1 cellular context compared by ENCODE assay signal in the genomic region with DNA sequence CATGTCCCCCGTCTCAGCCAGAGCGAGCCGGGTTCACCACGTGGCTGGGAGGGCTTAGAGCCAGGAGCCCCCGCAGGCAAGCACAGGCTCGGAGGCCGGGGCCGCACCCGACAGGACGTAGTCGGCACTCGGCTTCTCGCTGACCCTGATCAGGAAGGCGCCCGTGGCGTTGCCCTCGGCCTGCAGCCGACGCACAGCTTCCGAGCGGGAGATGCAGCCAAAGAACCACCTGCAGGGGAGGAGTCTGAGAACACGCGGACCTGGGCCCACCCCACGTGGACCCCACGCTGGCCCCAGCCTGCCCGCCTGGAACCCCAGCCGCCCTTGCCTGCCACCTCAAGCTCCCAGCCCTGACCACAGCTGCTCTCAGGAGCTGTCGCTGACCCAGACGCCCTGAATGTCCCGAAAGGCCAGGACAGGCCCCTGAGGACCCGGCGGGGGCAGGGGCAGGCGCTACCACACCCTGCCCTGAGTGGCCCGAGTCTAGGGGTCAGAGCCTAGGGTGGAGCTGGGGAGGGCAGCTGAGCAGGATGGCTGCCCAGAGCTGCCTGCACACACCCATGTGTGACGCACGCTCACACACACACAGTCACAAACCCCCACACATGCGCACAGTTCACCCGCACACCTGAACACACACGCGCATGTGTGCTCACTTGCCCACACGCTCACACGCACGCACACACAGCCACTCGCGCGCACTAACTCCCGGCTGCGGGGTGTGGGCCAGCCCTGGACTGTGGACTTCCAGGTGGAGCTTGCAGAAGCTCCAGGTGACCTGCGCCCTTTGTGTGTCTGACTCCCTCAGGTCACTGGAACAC.
TF ChIP-seq lines count a peak whose summit lies in the region.

No MANE protein-coding gene starts in this region.

TF ChIP-seq in H1, 55 proteins besides CTCF, POLR2A, EP300 and RAD21:
- TF ChIP-seq, protein P1, sequence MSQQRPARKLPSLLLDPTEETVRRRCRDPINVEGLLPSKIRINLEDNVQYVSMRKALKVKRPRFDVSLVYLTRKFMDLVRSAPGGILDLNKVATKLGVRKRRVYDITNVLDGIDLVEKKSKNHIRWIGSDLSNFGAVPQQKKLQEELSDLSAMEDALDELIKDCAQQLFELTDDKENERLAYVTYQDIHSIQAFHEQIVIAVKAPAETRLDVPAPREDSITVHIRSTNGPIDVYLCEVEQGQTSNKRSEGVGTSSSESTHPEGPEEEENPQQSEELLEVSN (IDR thresholded peaks at IDR 0.05) = peak; percentile 76
- TF ChIP-seq SIRT6 (IDR thresholded peaks at IDR 0.05; ENCODE audit: low read length) (no peak), JUN (IDR thresholded peaks at IDR 0.05; ENCODE audit: low read depth, low read length) (no peak), KDM1A (IDR thresholded peaks at IDR 0.05; ENCODE audit: borderline replicate concordance, low read length) (no peak), CBX8 (IDR thresholded peaks at IDR 0.05; ENCODE audit: borderline replicate concordance, low read depth, low read length) (no peak), POLR2AphosphoS5 (IDR thresholded peaks at IDR 0.05; ENCODE audit: low read depth, low read length) (no peak), GABPA (IDR thresholded peaks at IDR 0.05; ENCODE audit: borderline replicate concordance, insufficient read depth, low read length) (no peak), MAFK (IDR thresholded peaks at IDR 0.05; ENCODE audit: low read depth, low read length) (no peak), HDAC2 (IDR thresholded peaks at IDR 0.05; ENCODE audit: borderline replicate concordance in 1 of 2, low read depth in 2 of 2, low read length in 2 of 2) (no peak), EZH2 (IDR thresholded peaks at IDR 0.05; ENCODE audit: low read depth, low read length, severe bottlenecking) (no peak), BCL11A (IDR thresholded peaks at IDR 0.05; ENCODE audit: low read depth in 2 of 2, low read length in 2 of 2) (no peak)
- TF ChIP-seq, protein P2, sequence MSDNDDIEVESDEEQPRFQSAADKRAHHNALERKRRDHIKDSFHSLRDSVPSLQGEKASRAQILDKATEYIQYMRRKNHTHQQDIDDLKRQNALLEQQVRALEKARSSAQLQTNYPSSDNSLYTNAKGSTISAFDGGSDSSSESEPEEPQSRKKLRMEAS (IDR thresholded peaks at IDR 0.05) = 0 out of 2 replicates have a peak, but pooled peaks have one; percentile 33
TF ChIP-seq in H1: peak in this region for 2.
